1 cellular context compared by ENCODE assay signal in the genomic region with DNA sequence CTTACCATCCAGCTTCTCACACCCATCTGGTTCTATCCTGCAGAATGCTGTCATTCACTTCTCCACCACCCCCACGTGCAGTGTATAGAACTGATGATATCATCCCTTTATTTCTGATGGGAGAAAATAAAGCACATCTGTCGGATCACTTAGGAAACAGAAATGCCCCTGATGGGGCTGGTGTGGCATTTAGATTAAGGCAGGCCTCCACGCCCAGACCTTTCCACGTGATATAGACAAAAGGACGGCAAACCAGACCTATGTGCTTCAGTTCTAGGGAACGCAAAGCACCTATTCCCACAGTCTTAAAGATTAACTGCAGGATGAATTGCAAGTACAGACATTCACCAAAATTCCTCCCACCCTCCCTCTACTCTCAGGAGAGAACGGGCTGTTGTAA.
TF ChIP-seq lines count a peak whose summit lies in the region.

No MANE protein-coding gene starts in this region.

TF ChIP-seq in HEK293, 187 proteins besides CTCF, POLR2A, EP300 and RAD21 (continued from another document):
- TF ChIP-seq KLF9 (tag by site-specific recombination; IDR thresholded peaks at IDR 0.05; ENCODE audit: low read depth), result peak; percentile 39; the same call in 1 of the 2 replicates
- TF ChIP-seq ZNF157 (tag by site-specific recombination; IDR thresholded peaks at IDR 0.05), result no peak
- TF ChIP-seq ZNF658 (tag by site-specific recombination; IDR thresholded peaks at IDR 0.05), result no peak
- TF ChIP-seq ZEB2 (tag by site-specific recombination; IDR thresholded peaks at IDR 0.05), result no peak
- TF ChIP-seq, protein P1, sequence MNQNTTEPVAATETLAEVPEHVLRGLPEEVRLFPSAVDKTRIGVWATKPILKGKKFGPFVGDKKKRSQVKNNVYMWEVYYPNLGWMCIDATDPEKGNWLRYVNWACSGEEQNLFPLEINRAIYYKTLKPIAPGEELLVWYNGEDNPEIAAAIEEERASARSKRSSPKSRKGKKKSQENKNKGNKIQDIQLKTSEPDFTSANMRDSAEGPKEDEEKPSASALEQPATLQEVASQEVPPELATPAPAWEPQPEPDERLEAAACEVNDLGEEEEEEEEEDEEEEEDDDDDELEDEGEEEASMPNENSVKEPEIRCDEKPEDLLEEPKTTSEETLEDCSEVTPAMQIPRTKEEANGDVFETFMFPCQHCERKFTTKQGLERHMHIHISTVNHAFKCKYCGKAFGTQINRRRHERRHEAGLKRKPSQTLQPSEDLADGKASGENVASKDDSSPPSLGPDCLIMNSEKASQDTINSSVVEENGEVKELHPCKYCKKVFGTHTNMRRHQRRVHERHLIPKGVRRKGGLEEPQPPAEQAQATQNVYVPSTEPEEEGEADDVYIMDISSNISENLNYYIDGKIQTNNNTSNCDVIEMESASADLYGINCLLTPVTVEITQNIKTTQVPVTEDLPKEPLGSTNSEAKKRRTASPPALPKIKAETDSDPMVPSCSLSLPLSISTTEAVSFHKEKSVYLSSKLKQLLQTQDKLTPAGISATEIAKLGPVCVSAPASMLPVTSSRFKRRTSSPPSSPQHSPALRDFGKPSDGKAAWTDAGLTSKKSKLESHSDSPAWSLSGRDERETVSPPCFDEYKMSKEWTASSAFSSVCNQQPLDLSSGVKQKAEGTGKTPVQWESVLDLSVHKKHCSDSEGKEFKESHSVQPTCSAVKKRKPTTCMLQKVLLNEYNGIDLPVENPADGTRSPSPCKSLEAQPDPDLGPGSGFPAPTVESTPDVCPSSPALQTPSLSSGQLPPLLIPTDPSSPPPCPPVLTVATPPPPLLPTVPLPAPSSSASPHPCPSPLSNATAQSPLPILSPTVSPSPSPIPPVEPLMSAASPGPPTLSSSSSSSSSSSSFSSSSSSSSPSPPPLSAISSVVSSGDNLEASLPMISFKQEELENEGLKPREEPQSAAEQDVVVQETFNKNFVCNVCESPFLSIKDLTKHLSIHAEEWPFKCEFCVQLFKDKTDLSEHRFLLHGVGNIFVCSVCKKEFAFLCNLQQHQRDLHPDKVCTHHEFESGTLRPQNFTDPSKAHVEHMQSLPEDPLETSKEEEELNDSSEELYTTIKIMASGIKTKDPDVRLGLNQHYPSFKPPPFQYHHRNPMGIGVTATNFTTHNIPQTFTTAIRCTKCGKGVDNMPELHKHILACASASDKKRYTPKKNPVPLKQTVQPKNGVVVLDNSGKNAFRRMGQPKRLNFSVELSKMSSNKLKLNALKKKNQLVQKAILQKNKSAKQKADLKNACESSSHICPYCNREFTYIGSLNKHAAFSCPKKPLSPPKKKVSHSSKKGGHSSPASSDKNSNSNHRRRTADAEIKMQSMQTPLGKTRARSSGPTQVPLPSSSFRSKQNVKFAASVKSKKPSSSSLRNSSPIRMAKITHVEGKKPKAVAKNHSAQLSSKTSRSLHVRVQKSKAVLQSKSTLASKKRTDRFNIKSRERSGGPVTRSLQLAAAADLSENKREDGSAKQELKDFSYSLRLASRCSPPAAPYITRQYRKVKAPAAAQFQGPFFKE (tag by site-specific recombination; IDR thresholded peaks at IDR 0.05; ENCODE audit: borderline replicate concordance), result no peak
- TF ChIP-seq, protein P2, sequence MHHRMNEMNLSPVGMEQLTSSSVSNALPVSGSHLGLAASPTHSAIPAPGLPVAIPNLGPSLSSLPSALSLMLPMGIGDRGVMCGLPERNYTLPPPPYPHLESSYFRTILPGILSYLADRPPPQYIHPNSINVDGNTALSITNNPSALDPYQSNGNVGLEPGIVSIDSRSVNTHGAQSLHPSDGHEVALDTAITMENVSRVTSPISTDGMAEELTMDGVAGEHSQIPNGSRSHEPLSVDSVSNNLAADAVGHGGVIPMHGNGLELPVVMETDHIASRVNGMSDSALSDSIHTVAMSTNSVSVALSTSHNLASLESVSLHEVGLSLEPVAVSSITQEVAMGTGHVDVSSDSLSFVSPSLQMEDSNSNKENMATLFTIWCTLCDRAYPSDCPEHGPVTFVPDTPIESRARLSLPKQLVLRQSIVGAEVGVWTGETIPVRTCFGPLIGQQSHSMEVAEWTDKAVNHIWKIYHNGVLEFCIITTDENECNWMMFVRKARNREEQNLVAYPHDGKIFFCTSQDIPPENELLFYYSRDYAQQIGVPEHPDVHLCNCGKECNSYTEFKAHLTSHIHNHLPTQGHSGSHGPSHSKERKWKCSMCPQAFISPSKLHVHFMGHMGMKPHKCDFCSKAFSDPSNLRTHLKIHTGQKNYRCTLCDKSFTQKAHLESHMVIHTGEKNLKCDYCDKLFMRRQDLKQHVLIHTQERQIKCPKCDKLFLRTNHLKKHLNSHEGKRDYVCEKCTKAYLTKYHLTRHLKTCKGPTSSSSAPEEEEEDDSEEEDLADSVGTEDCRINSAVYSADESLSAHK (tag by site-specific recombination; IDR thresholded peaks at IDR 0.05), result no peak
- TF ChIP-seq ZNF391 (tag by site-specific recombination; IDR thresholded peaks at IDR 0.05; ENCODE audit: borderline replicate concordance, low read depth), result no peak
- no peak for TF ChIP-seq ZBTB17 (tag by site-specific recombination; IDR thresholded peaks at IDR 0.05)
